17 cellular contexts compared by ENCODE assay signal in genomic region chr12:125100551-125101434, GRCh38. TPM values are rescaled to one million over a fixed set of nuclear protein-coding genes. Genes with fewer than 3 reads are reported as not detected.
DNase-seq lines count a peak whose midpoint lies in the region; ATAC-seq, FAIRE-seq and TF ChIP-seq lines count a peak whose summit lies in the region.
"Had no signal": no experiment of that assay in that cellular context is flagged by ENCODE, and none has a peak within 500 bp of the region (broad histone marks: within the 10 kb centered on the region; RNA-seq: fewer than 3 reads in every experiment).

No MANE protein-coding gene starts in this region.

- intact Hi-C loops in left colon (cut with DNase I, micrococcal nuclease) = no loop called here

- peak in 1 of 2 experiments; percentile 64; a peak in 3 of 6 replicates for ATAC-seq in A549
- peak; percentile 60 for ATAC-seq in left colon
- no peak for ATAC-seq in GM21360 (IDR thresholded peaks at IDR 0.05; ENCODE audit: unreplicated experiment)
- ATAC-seq in GM19455 (IDR thresholded peaks at IDR 0.05; ENCODE audit: unreplicated experiment) = no peak
- no peak for ATAC-seq in GM21576 (IDR thresholded peaks at IDR 0.05; ENCODE audit: unreplicated experiment)
- ATAC-seq: left lung had no signal

- H3K9me3 ChIP-seq in A549 = no peaks in the 10 kb centered on the region
- H3K9me3 ChIP-seq: left lung, neutrophil had no signal

- H3K4me3 ChIP-seq in A549 = no peak overlapping the region
- no peak overlapping the region for H3K4me3 ChIP-seq in HFF-Myc (replicated peaks; ENCODE audit: low read depth, low read length)
- H3K4me3 ChIP-seq in bronchial epithelial cell (ENCODE audit: low read depth, low read length) = no peak overlapping the region
- H3K4me3 ChIP-seq: left lung had no signal

- peak overlapping the region; percentile 14 to 71; a peak in 4 of 6 replicates for H3K27ac ChIP-seq in A549
- H3K27ac ChIP-seq: left lung, neutrophil had no signal

- TF ChIP-seq EP300 in A549 (IDR thresholded peaks at IDR 0.05) = no peak

- 65% methylated on average over 9 of the region's 9 CpGs for WGBS in A549 (ENCODE audit: missing lambda C conversion rate)

- TF ChIP-seq POLR2A in A549 (IDR thresholded peaks at IDR 0.05; ENCODE audit: low read length) = no peak

- FAIRE-seq in A549 (lab: Jason Lieb, UNC) = no peak
- no peak for FAIRE-seq in bronchial epithelial cell (lab: Jason Lieb, UNC)
- FAIRE-seq: GM18507, urothelium cell line had no signal

- no peaks in the 10 kb centered on the region for H3K27me3 ChIP-seq in bronchial epithelial cell (ENCODE audit: control insufficient read depth, insufficient read depth, low read length)
- H3K27me3 ChIP-seq: left lung, neutrophil had no signal

- TF ChIP-seq CTCF in A549 (IDR thresholded peaks at IDR 0.05) = no peak
- no peak for TF ChIP-seq CTCF in HFF-Myc (IDR thresholded peaks at IDR 0.05; ENCODE audit: low read depth, low read length, missing control alignments)
- no peak for TF ChIP-seq CTCF in bronchial epithelial cell (IDR thresholded peaks at IDR 0.05; ENCODE audit: insufficient read depth, low read length, severe bottlenecking)

- CTCF ChIA-PET in A549 (lab: Yijun Ruan, JAX) = no interaction called here

- peaks cover 18% of the 10 kb centered on the region for H3K36me3 ChIP-seq in bronchial epithelial cell (ENCODE audit: control insufficient read depth, insufficient read depth, low read length)

- H3K4me1 ChIP-seq in A549 = peaks cover 16% of the 10 kb centered on the region

- H3K4me2 ChIP-seq in A549 = peak overlapping the region; percentile 56

- TF ChIP-seq RAD21 in A549 (conservative IDR thresholded peaks at IDR 0.05 in 1 of 2, IDR thresholded peaks at IDR 0.05 in 1 of 2) = no peak

- DNase-seq in A549 (ENCODE audit: low read depth in 1 of 2, low spot score in 1 of 2) (peak; percentile 21 to 42), HFF-Myc (ENCODE audit: extremely low read depth, low read depth) (peak; percentile 9), bronchial epithelial cell (ENCODE audit: low read depth) (peak; percentile 57), left colon (no peak), retina (no peak)
- DNase-seq: activated CD4-positive, alpha-beta T cell treated with anti-CD3 and anti-CD28 coated beads for 1 hour; CD4-positive, CD25-positive, alpha-beta regulatory T cell; GOT3; NCI-H1930; substantia nigra had no signal

- POLR2A ChIA-PET in A549 (lab: Yijun Ruan, JAX) = no interaction called here

TF ChIP-seq in A549, 52 proteins besides CTCF, POLR2A, EP300 and RAD21:
- no peak for TF ChIP-seq SMC3 (IDR thresholded peaks at IDR 0.05)
- no peak for TF ChIP-seq BHLHE40 (IDR thresholded peaks at IDR 0.05; ENCODE audit: low read depth, low read length)
- no peak for TF ChIP-seq ZNF302 (CRISPR knock-in tag; IDR thresholded peaks at IDR 0.05)
- TF ChIP-seq RFX5 (IDR thresholded peaks at IDR 0.05) = no peak
- TF ChIP-seq ZFP36 (IDR thresholded peaks at IDR 0.05; ENCODE audit: borderline replicate concordance, partially characterized antibody) = no peak
- no peak for TF ChIP-seq ESRRA (IDR thresholded peaks at IDR 0.05; ENCODE audit: borderline replicate concordance, low read length)
- TF ChIP-seq MAZ (IDR thresholded peaks at IDR 0.05; ENCODE audit: borderline replicate concordance, low read depth, low read length) = no peak
- no peak for TF ChIP-seq CHD4 (IDR thresholded peaks at IDR 0.05; ENCODE audit: borderline replicate concordance)
- TF ChIP-seq PHF8 (IDR thresholded peaks at IDR 0.05; ENCODE audit: borderline replicate concordance, low read depth) = no peak
- no peak for TF ChIP-seq HOXA7 (CRISPR knock-in tag; IDR thresholded peaks at IDR 0.05)
- TF ChIP-seq RARB (CRISPR knock-in tag; IDR thresholded peaks at IDR 0.05) = no peak
- TF ChIP-seq SREBF2 (IDR thresholded peaks at IDR 0.05) = no peak
- no peak for TF ChIP-seq MAX (IDR thresholded peaks at IDR 0.05)
- TF ChIP-seq EHMT2 (IDR thresholded peaks at IDR 0.05; ENCODE audit: low read depth) = no peak
- TF ChIP-seq RCOR1 (IDR thresholded peaks at IDR 0.05; ENCODE audit: low read depth, low read length) = no peak
- no peak for TF ChIP-seq FOSL2 (IDR thresholded peaks at IDR 0.05)
- TF ChIP-seq FOSL2 (CRISPR knock-in tag; IDR thresholded peaks at IDR 0.05) = no peak
- no peak for TF ChIP-seq HDAC2 (IDR thresholded peaks at IDR 0.05)
- TF ChIP-seq HEYL (CRISPR knock-in tag; IDR thresholded peaks at IDR 0.05) = no peak
- no peak for TF ChIP-seq PBX3 (IDR thresholded peaks at IDR 0.05)
TF ChIP-seq in A549: peak in this region for 0.

RNA-seq across cellular contexts. Expression of gene AACS, which starts 35.6 kb away (rescaled TPM):
- polyA plus RNA-seq in A549 (2011; rRNA removed) (18.6 and 19.3 TPM in 2 replicates), A549 (2017; fragmentation: RNase III; extraction: RNeasy Plus Mini Kit Qiagen cat#74134 plus additional on column Dnase treatment) (17.2 to 20.5 TPM (median 20.4 TPM) in 3 replicates)
- 16.4 and 18.1 TPM in 2 replicates for polyA plus RNA-seq in A549 (2012; cell fraction: cytosol; rRNA removed)
- 40.4 and 45.8 TPM in 2 replicates for polyA plus RNA-seq in A549 (2012; cell fraction: nucleus; rRNA removed)
- 22.1 and 30.9 TPM in 2 replicates for polyA minus RNA-seq in A549 (2011; rRNA and poly(A)+ RNA removed)
- total RNA-seq in bronchial epithelial cell (30.5 and 43.0 TPM in 2 replicates), left colon (10 to 100 TPM; 43.8 to 69.0 TPM)

Comparison
In these comparisons a context has a peak if more than half of its experiments do, and no peak if none do; other contexts are left out.
1. DNase-seq: peak in A549 (2 of 2), HFF-Myc (single experiment) and bronchial epithelial cell (single experiment); none in left colon (0 of 2) and retina (single experiment).